24 cellular contexts compared by ENCODE assay signal in genomic region chr17:74604200-74604599, GRCh38. TPM values are rescaled to one million over a fixed set of nuclear protein-coding genes. Genes with fewer than 3 reads are reported as not detected.
"Had no signal": no experiment of that assay in that cellular context is flagged by ENCODE, and none has a peak within 500 bp of the region (broad histone marks: within the 10 kb centered on the region; RNA-seq: fewer than 3 reads in every experiment).

No MANE protein-coding gene starts in this region.

- ATAC-seq: activated T-cell treated with anti-CD3 and anti-CD28 coated beads, Interleukin-2, amount 50 U/mL, for 72 hours; foreskin keratinocyte; naive thymus-derived CD4-positive, alpha-beta T cell; sciatic nerve had no signal

- H3K27me3 ChIP-seq: ascending aorta, colonic mucosa, ovary had no signal

- H3K27ac ChIP-seq: ascending aorta, colonic mucosa, epithelial cell of prostate, left ventricle myocardium inferior, ovary, WERI-Rb-1 had no signal

- H3K27ac Mint-ChIP-seq: activated naive CD4-positive, alpha-beta T cell treated with anti-CD3 and anti-CD28 coated beads, Interleukin-2, amount 50 U/mL, for 24 hours; activated T-cell treated with anti-CD3 and anti-CD28 coated beads, Interleukin-2, amount 50 U/mL, for 72 hours; endodermal cell; naive thymus-derived CD4-positive, alpha-beta T cell had no signal

- DNase-seq: activated CD4-positive, alpha-beta T cell treated with anti-CD3 and anti-CD28 coated beads, Interleukin-2, amount 50 U/mL, for 4 hours; activated effector memory CD4-positive, alpha-beta T cell treated with anti-CD3 and anti-CD28 coated beads, Interleukin-2, amount 50 U/mL, for 16 hours; activated T-cell treated with anti-CD3 and anti-CD28 coated beads, Interleukin-2, amount 50 U/mL, for 72 hours; colonic mucosa; endodermal cell; foreskin keratinocyte; kidney; left ventricle myocardium inferior; naive thymus-derived CD4-positive, alpha-beta T cell; ovary; stimulated activated CD4-positive, alpha-beta T cell treated with anti-CD3 and anti-CD28 coated beads, Interleukin-4, amount 100 ng/mL, for 1 hour; T-helper 2 cell had no signal

- H3K36me3 Mint-ChIP-seq: activated naive CD4-positive, alpha-beta T cell treated with anti-CD3 and anti-CD28 coated beads, Interleukin-2, amount 50 U/mL, for 24 hours had no signal

- H3K9me3 Mint-ChIP-seq: activated naive CD4-positive, alpha-beta T cell treated with anti-CD3 and anti-CD28 coated beads, Interleukin-2, amount 50 U/mL, for 24 hours; activated T-cell treated with anti-CD3 and anti-CD28 coated beads, Interleukin-2, amount 50 U/mL, for 72 hours; central memory CD8-positive, alpha-beta T cell; endodermal cell had no signal

- H3K9me3 ChIP-seq: ascending aorta, colonic mucosa, left ventricle myocardium inferior, ovary had no signal

- H3K4me1 Mint-ChIP-seq: central memory CD8-positive, alpha-beta T cell; endodermal cell had no signal

- H3K36me3 ChIP-seq: ascending aorta, colonic mucosa, left ventricle myocardium inferior, ovary, WERI-Rb-1 had no signal

- H3K4me3 ChIP-seq: ascending aorta, colonic mucosa, left ventricle myocardium inferior, ovary, smooth muscle cell had no signal

- H3K4me3 Mint-ChIP-seq: activated naive CD4-positive, alpha-beta T cell treated with anti-CD3 and anti-CD28 coated beads, Interleukin-2, amount 50 U/mL, for 24 hours; activated T-cell treated with anti-CD3 and anti-CD28 coated beads, Interleukin-2, amount 50 U/mL, for 72 hours; central memory CD8-positive, alpha-beta T cell; endodermal cell had no signal

- H3K4me1 ChIP-seq: ascending aorta, colonic mucosa, left ventricle myocardium inferior had no signal

RNA-seq across cellular contexts. Expression of gene CD300LD, which starts 12.1 kb away (rescaled TPM):
- total RNA-seq: activated CD8-positive, alpha-beta memory T cell treated with anti-CD3 and anti-CD28 coated beads for 36 hours; ascending aorta; colonic mucosa; endodermal cell; fibroblast of lung; foreskin keratinocyte; kidney; left ventricle myocardium inferior; ovary; pulmonary artery endothelial cell; sciatic nerve; smooth muscle cell; urinary bladder had no signal
- polyA plus RNA-seq: adipose tissue; fibroblast of lung; foreskin keratinocyte; naive thymus-derived CD4-positive, alpha-beta T cell; ovary; smooth muscle cell; urinary bladder had no signal

RNA-seq across cellular contexts. Expression of gene CD300E, which starts 19.3 kb away (rescaled TPM):
- total RNA-seq: activated CD8-positive, alpha-beta memory T cell treated with anti-CD3 and anti-CD28 coated beads for 36 hours; activated T-cell treated with anti-CD3 and anti-CD28 coated beads, Interleukin-2, amount 50 U/mL, for 72 hours; fibroblast of lung; foreskin keratinocyte; pulmonary artery endothelial cell; smooth muscle cell had no signal
- polyA plus RNA-seq: fibroblast of lung; foreskin keratinocyte; naive thymus-derived CD4-positive, alpha-beta T cell; smooth muscle cell had no signal

RNA-seq across cellular contexts. Expression of gene CD300H, which starts 36.9 kb away (rescaled TPM):
- total RNA-seq: activated CD8-positive, alpha-beta memory T cell treated with anti-CD3 and anti-CD28 coated beads for 36 hours; activated T-cell treated with anti-CD3 and anti-CD28 coated beads, Interleukin-2, amount 50 U/mL, for 72 hours; ascending aorta; endodermal cell; fibroblast of lung; foreskin keratinocyte; left ventricle myocardium inferior; ovary; pulmonary artery endothelial cell; sciatic nerve; smooth muscle cell; urinary bladder had no signal
- polyA plus RNA-seq: fibroblast of lung; foreskin keratinocyte; naive thymus-derived CD4-positive, alpha-beta T cell; ovary had no signal

RNA-seq across cellular contexts. Expression of gene CD300C, which starts 58.3 kb away (rescaled TPM):
- total RNA-seq: activated CD8-positive, alpha-beta memory T cell treated with anti-CD3 and anti-CD28 coated beads for 36 hours; ascending aorta; endodermal cell; fibroblast of lung; foreskin keratinocyte; pulmonary artery endothelial cell; smooth muscle cell had no signal
- polyA plus RNA-seq: fibroblast of lung; foreskin keratinocyte; naive thymus-derived CD4-positive, alpha-beta T cell; smooth muscle cell had no signal
